In the genomic region with DNA sequence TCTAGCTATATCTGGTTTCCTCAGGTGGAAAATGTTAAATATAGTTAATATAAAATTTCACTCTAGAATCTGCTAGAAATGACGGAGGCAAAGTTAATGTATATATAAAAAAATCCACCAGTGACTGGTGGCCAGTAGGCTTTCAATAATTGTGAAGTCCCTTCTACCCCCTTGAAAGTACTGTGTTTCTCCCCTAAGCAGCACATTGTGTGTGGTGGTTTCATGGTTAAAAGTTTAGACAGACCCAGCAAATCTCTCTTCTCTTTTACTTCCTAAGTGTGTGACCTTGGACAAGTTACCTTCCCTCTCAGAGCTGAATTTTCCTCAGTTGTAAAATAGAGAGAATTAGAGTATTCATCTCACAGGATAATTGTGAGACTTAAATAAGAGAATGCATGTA, we compare ENCODE assay signal across 11 cellular contexts. TPM values are rescaled to one million over a fixed set of nuclear protein-coding genes. Genes with fewer than 3 reads are reported as not detected.
DNase-seq lines count a peak whose midpoint lies in the region; ATAC-seq and TF ChIP-seq lines count a peak whose summit lies in the region.
"Had no signal": no experiment of that assay in that cellular context is flagged by ENCODE, and none has a peak within 500 bp of the region (broad histone marks: within the 10 kb centered on the region; RNA-seq: fewer than 3 reads in every experiment).

No MANE protein-coding gene starts in this region.

- no peak overlapping the region for H3K4me2 ChIP-seq in osteoblast (ENCODE audit: insufficient read depth, low read length)

- peak overlapping the region; percentile 29 for H3K27ac ChIP-seq in osteoblast (ENCODE audit: low read depth, low read length)

- H3K9me3 Mint-ChIP-seq in activated naive CD8-positive, alpha-beta T cell treated with anti-CD3 and anti-CD28 coated beads, Interleukin-2, amount 50 U/mL, for 24 hours, result no peaks in the 10 kb centered on the region
- H3K9me3 Mint-ChIP-seq: activated naive CD8-positive, alpha-beta T cell treated with anti-CD3 and anti-CD28 coated beads, Interleukin-2, amount 10 ng/mL, durations not matched to agents 7 days and 5 days had no signal

- ATAC-seq in GM18867 (IDR thresholded peaks at IDR 0.05; ENCODE audit: unreplicated experiment) (peak; percentile 35), HG02642 (IDR thresholded peaks at IDR 0.05; ENCODE audit: poor library complexity, unreplicated experiment) (peak; percentile 57)
- no peak for ATAC-seq in activated naive CD8-positive, alpha-beta T cell treated with anti-CD3 and anti-CD28 coated beads, Interleukin-2, amount 50 U/mL, for 24 hours

- no peaks in the 10 kb centered on the region for H3K9me3 ChIP-seq in osteoblast (ENCODE audit: low read depth, low read length)

- H3K27me3 Mint-ChIP-seq in activated naive CD8-positive, alpha-beta T cell treated with anti-CD3 and anti-CD28 coated beads, Interleukin-2, amount 50 U/mL, for 24 hours, result no peaks in the 10 kb centered on the region
- H3K27me3 Mint-ChIP-seq: activated naive CD8-positive, alpha-beta T cell treated with anti-CD3 and anti-CD28 coated beads, Interleukin-2, amount 10 ng/mL, durations not matched to agents 7 days and 5 days had no signal

- no peaks in the 10 kb centered on the region for H3K27me3 ChIP-seq in osteoblast (ENCODE audit: insufficient read depth, low read length)

- H3K79me2 ChIP-seq in osteoblast (ENCODE audit: insufficient read depth, low read length), result no peaks in the 10 kb centered on the region

- H3K36me3 ChIP-seq in osteoblast (ENCODE audit: insufficient read depth, low read length), result no peaks in the 10 kb centered on the region

- no peak overlapping the region for H3K4me3 ChIP-seq in osteoblast (ENCODE audit: insufficient read depth, low read length)

- H3K27ac Mint-ChIP-seq in activated naive CD8-positive, alpha-beta T cell treated with anti-CD3 and anti-CD28 coated beads, Interleukin-2, amount 50 U/mL, for 24 hours, result no peak overlapping the region
- H3K27ac Mint-ChIP-seq: activated naive CD8-positive, alpha-beta T cell treated with anti-CD3 and anti-CD28 coated beads, Interleukin-2, amount 10 ng/mL, durations not matched to agents 7 days and 5 days had no signal

- no peaks in the 10 kb centered on the region for H4K20me1 ChIP-seq in osteoblast (ENCODE audit: insufficient read depth, low read length)

- DNase-seq in MV-4-11 (lab: John Stamatoyannopoulos, UW), result peak; percentile 53
- DNase-seq in osteoblast (ENCODE audit: insufficient read length, low spot score, missing footprints), result no peak
- DNase-seq in NCI-H2107 (lab: John Stamatoyannopoulos, UW), result no peak
- DNase-seq in activated naive CD8-positive, alpha-beta T cell treated with anti-CD3 and anti-CD28 coated beads, Interleukin-2, amount 50 U/mL, for 24 hours, result no peak
- no peak for DNase-seq in activated T-cell treated with anti-CD3 and anti-CD28 coated beads, Interleukin-2, amount 50 U/mL, for 48 hours
- no peak for DNase-seq in DMS79 treated with DMSO at 0.1 percent for 48 hours (lab: John Stamatoyannopoulos, UW)
- DNase-seq: activated CD8-positive, alpha-beta memory T cell treated with anti-CD3 and anti-CD28 coated beads, Interleukin-2, amount 50 U/mL, for 48 hours; activated naive CD8-positive, alpha-beta T cell treated with anti-CD3 and anti-CD28 coated beads, Interleukin-2, amount 10 ng/mL, durations not matched to agents 7 days and 5 days; DMS 273 treated with DMSO at 0.1 percent for 48 hours had no signal

- H3K4me1 Mint-ChIP-seq in activated naive CD8-positive, alpha-beta T cell treated with anti-CD3 and anti-CD28 coated beads, Interleukin-2, amount 50 U/mL, for 24 hours, result no peaks in the 10 kb centered on the region
- H3K4me1 Mint-ChIP-seq: activated naive CD8-positive, alpha-beta T cell treated with anti-CD3 and anti-CD28 coated beads, Interleukin-2, amount 10 ng/mL, durations not matched to agents 7 days and 5 days had no signal

- no peak for TF ChIP-seq CTCF in osteoblast (IDR thresholded peaks at IDR 0.05; ENCODE audit: extremely low read depth, low read depth, low read length)

- no peak overlapping the region for H2AFZ ChIP-seq in osteoblast (ENCODE audit: low read length)

- H3K4me3 Mint-ChIP-seq in activated naive CD8-positive, alpha-beta T cell treated with anti-CD3 and anti-CD28 coated beads, Interleukin-2, amount 50 U/mL, for 24 hours, result no peak overlapping the region
- H3K4me3 Mint-ChIP-seq: activated naive CD8-positive, alpha-beta T cell treated with anti-CD3 and anti-CD28 coated beads, Interleukin-2, amount 10 ng/mL, durations not matched to agents 7 days and 5 days had no signal

- no peaks in the 10 kb centered on the region for H3K36me3 Mint-ChIP-seq in activated naive CD8-positive, alpha-beta T cell treated with anti-CD3 and anti-CD28 coated beads, Interleukin-2, amount 50 U/mL, for 24 hours (ENCODE audit: low read depth)
- H3K36me3 Mint-ChIP-seq: activated naive CD8-positive, alpha-beta T cell treated with anti-CD3 and anti-CD28 coated beads, Interleukin-2, amount 10 ng/mL, durations not matched to agents 7 days and 5 days had no signal

- peaks cover 4% of the 10 kb centered on the region for H3K4me1 ChIP-seq in osteoblast (ENCODE audit: insufficient read depth, low read length)

RNA-seq across cellular contexts. Expression of a gene that starts 0.6 kb away (rescaled TPM):
- total RNA-seq in osteoblast, result 63.0 and 64.5 TPM in 2 replicates
- total RNA-seq: activated naive CD8-positive, alpha-beta T cell treated with anti-CD3 and anti-CD28 coated beads, Interleukin-2, amount 10 ng/mL, durations not matched to agents 7 days and 5 days had no signal
